28 cellular contexts compared by ENCODE assay signal in genomic region chr1:188672153-188672552, GRCh38.
"Had no signal": no experiment of that assay in that cellular context is flagged by ENCODE, and none has a peak within 500 bp of the region (broad histone marks: within the 10 kb centered on the region; RNA-seq: fewer than 3 reads in every experiment).

No MANE protein-coding gene starts in this region.

- H3K4me1 ChIP-seq: stomach, suprapubic skin, testis, thyroid gland, tibial artery, tibial nerve, transverse colon, upper lobe of left lung, upper lobe of right lung, uterus, vagina had no signal

- H3K27me3 Mint-ChIP-seq: stimulated activated memory B cell treated with anti-CD40 and anti-IgM and Interleukin-4, amounts not matched to agents 10 μg/mL and 1 μg/mL and 100 μg/mL, for 72 hours; stimulated activated naive B cell treated with anti-CD40 and anti-IgM and Interleukin-4, amounts not matched to agents 10 μg/mL and 1 μg/mL and 100 μg/mL, for 72 hours; stimulated activated naive CD8-positive, alpha-beta T cell treated with anti-CD3 and anti-CD28 coated beads, Interleukin-15, amount 100 ng/mL, for 72 hours; stimulated activated naive CD8-positive, alpha-beta T cell treated with anti-CD3 and anti-CD28 coated beads, Interleukin-15, Interleukin-2, amounts not matched to agents 100 ng/mL and 50 ng/mL, for 24 hours; type B pancreatic cell had no signal

- H3K4me3 Mint-ChIP-seq: stimulated activated effector memory CD8-positive, alpha-beta T cell treated with anti-CD3 and anti-CD28 coated beads, Interleukin-12 subunit alpha, Interleukin-12 subunit beta, amount 100 ng/mL, for 72 hours; stimulated activated memory B cell treated with anti-CD40 and anti-IgM and Interleukin-4, amounts not matched to agents 10 μg/mL and 1 μg/mL and 100 μg/mL, for 72 hours; stimulated activated naive B cell treated with anti-CD40 and anti-IgM and Interleukin-4, amounts not matched to agents 10 μg/mL and 1 μg/mL and 100 μg/mL, for 72 hours; stimulated activated naive CD8-positive, alpha-beta T cell treated with anti-CD3 and anti-CD28 coated beads, Interleukin-15, amount 100 ng/mL, for 72 hours; stimulated activated naive CD8-positive, alpha-beta T cell treated with anti-CD3 and anti-CD28 coated beads, Interleukin-15, Interleukin-2, amounts not matched to agents 100 ng/mL and 50 ng/mL, for 24 hours; type B pancreatic cell had no signal

- H3K36me3 Mint-ChIP-seq: stimulated activated effector memory CD8-positive, alpha-beta T cell treated with anti-CD3 and anti-CD28 coated beads, Interleukin-12 subunit alpha, Interleukin-12 subunit beta, amount 100 ng/mL, for 72 hours; stimulated activated memory B cell treated with anti-CD40 and anti-IgM and Interleukin-4, amounts not matched to agents 10 μg/mL and 1 μg/mL and 100 μg/mL, for 72 hours; type B pancreatic cell had no signal

- FAIRE-seq: urothelium cell line had no signal

- H3K4me3 ChIP-seq: stomach, suprapubic skin, testis, thoracic aorta, thyroid gland, tibial artery, tibial nerve, transverse colon, upper lobe of left lung, upper lobe of right lung, uterus, vagina had no signal

- H3K27me3 ChIP-seq: stomach, suprapubic skin, testis, thyroid gland, tibial artery, tibial nerve, transverse colon, upper lobe of left lung, upper lobe of right lung, uterus, vagina had no signal

- DNase-seq: stimulated activated CD4-positive, alpha-beta T cell treated with anti-CD3 and anti-CD28 coated beads, Interleukin-2, amount 100 ng/mL, for 48 hours; stimulated activated CD4-positive, alpha-beta T cell treated with anti-CD3 and anti-CD28 coated beads, Interleukin-4, amount 100 ng/mL, for 24 hours; stimulated activated CD4-positive, alpha-beta T cell treated with anti-CD3 and anti-CD28 coated beads, Interleukin-4, amount 100 ng/mL, for 4 hours; stimulated activated CD8-positive, alpha-beta memory T cell treated with anti-CD3 and anti-CD28 coated beads, Interleukin-4, amount 100 ng/mL, for 48 hours; stimulated activated naive B cell treated with anti-CD40 and anti-IgM and Interleukin-4, amounts not matched to agents 10 μg/mL and 1 μg/mL and 100 μg/mL, for 72 hours; stimulated activated naive CD4-positive, alpha-beta T cell; stimulated activated naive CD4-positive, alpha-beta T cell treated with Interleukin-2 at 50 U/mL for 16 hours; stimulated activated naive CD8-positive, alpha-beta T cell treated with anti-CD3 and anti-CD28 coated beads, Interleukin-15, amount 100 ng/mL, for 72 hours; stimulated activated naive CD8-positive, alpha-beta T cell treated with anti-CD3 and anti-CD28 coated beads, Interleukin-15, Interleukin-2, amounts not matched to agents 100 U/mL and 50 U/mL, for 24 hours; stomach; substantia nigra; testis; thyroid gland; tibial artery; transverse colon; trophoblast cell; upper lobe of left lung; upper lobe of right lung; uterus had no signal

- H3K27ac ChIP-seq: stomach, suprapubic skin, testis, thoracic aorta, thyroid gland, tibial artery, tibial nerve, transverse colon, upper lobe of left lung, upper lobe of right lung, uterus, vagina had no signal

- H3K9me3 ChIP-seq: suprapubic skin, testis, thoracic aorta, thyroid gland, tibial artery, tibial nerve, transverse colon, upper lobe of right lung, uterus, vagina had no signal

- H3K4me1 Mint-ChIP-seq: stimulated activated effector memory CD8-positive, alpha-beta T cell treated with anti-CD3 and anti-CD28 coated beads, Interleukin-12 subunit alpha, Interleukin-12 subunit beta, amount 100 ng/mL, for 72 hours; stimulated activated memory B cell treated with anti-CD40 and anti-IgM and Interleukin-4, amounts not matched to agents 10 μg/mL and 1 μg/mL and 100 μg/mL, for 72 hours; stimulated activated naive B cell treated with anti-CD40 and anti-IgM and Interleukin-4, amounts not matched to agents 10 μg/mL and 1 μg/mL and 100 μg/mL, for 72 hours; stimulated activated naive CD8-positive, alpha-beta T cell treated with anti-CD3 and anti-CD28 coated beads, Interleukin-15, amount 100 ng/mL, for 72 hours had no signal

- H3K27ac Mint-ChIP-seq: stimulated activated effector memory CD8-positive, alpha-beta T cell treated with anti-CD3 and anti-CD28 coated beads, Interleukin-12 subunit alpha, Interleukin-12 subunit beta, amount 100 ng/mL, for 72 hours; stimulated activated memory B cell treated with anti-CD40 and anti-IgM and Interleukin-4, amounts not matched to agents 10 μg/mL and 1 μg/mL and 100 μg/mL, for 72 hours; stimulated activated naive B cell treated with anti-CD40 and anti-IgM and Interleukin-4, amounts not matched to agents 10 μg/mL and 1 μg/mL and 100 μg/mL, for 72 hours; stimulated activated naive CD8-positive, alpha-beta T cell treated with anti-CD3 and anti-CD28 coated beads, Interleukin-15, amount 100 ng/mL, for 72 hours; stimulated activated naive CD8-positive, alpha-beta T cell treated with anti-CD3 and anti-CD28 coated beads, Interleukin-15, Interleukin-2, amounts not matched to agents 100 ng/mL and 50 ng/mL, for 24 hours; type B pancreatic cell had no signal

- H3K36me3 ChIP-seq: stomach, suprapubic skin, thoracic aorta, thyroid gland, tibial artery, tibial nerve, transverse colon, upper lobe of left lung, upper lobe of right lung, uterus, vagina had no signal
